Comparison of ENCODE assay signal across 8 cellular contexts in the genomic region with DNA sequence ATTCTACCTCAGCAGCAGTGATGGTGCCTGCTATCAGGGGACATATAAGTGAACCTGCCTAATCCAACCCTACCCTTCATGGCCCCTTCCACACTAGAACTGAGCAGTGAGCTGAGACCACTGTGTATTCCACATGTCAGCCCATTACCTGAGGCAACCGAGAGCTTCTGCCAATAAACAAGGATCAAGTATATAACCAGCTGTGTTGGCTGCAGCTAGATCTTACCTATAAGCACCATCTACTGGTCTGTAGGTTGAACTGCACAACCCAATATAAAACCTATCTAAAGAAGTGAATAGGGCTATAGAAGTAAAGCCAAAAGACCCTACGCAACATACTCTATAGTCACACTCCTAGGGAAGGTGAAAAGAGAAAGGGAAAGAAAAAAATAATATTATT.
A peak's percentile ranks its signal among the peaks of the same experiment; 100 is the strongest.
DNase-seq lines count a peak whose midpoint lies in the region; ATAC-seq and TF ChIP-seq lines count a peak whose summit lies in the region.

No MANE protein-coding gene starts in this region.

- DNase-seq in COR-L47 (lab: John Stamatoyannopoulos, UW) (peak; percentile 35), RKO (ENCODE audit: low spot score) (peak; percentile 41), erythroblast (lab: John Stamatoyannopoulos, UW) (peak; percentile 25 to 27), progenitor cell of endocrine pancreas (ENCODE audit: low spot score, unreplicated experiment) (no peak)
- DNase-seq in activated T-cell treated with anti-CD3 and anti-CD28 coated beads, Interleukin-2, amount 50 U/mL, for 24 hours: no peak
- DNase-seq in activated CD8-positive, alpha-beta memory T cell treated with anti-CD3 and anti-CD28 coated beads, Interleukin-2, amount 10 ng/mL, durations not matched to agents 7 days and 5 days: no peak

- ATAC-seq in GM19324 (IDR thresholded peaks at IDR 0.05; ENCODE audit: low FRiP score, unreplicated experiment): peak; percentile 57
- ATAC-seq in HG03571 (IDR thresholded peaks at IDR 0.05; ENCODE audit: unreplicated experiment): peak; percentile 78
- no peak for ATAC-seq in activated CD8-positive, alpha-beta memory T cell treated with anti-CD3 and anti-CD28 coated beads, Interleukin-2, amount 10 ng/mL, durations not matched to agents 7 days and 5 days

- H3K36me3 Mint-ChIP-seq in progenitor cell of endocrine pancreas (ENCODE audit: insufficient read depth): no peaks in the 10 kb centered on the region
- H3K36me3 Mint-ChIP-seq in activated T-cell treated with anti-CD3 and anti-CD28 coated beads, Interleukin-2, amount 50 U/mL, for 24 hours (ENCODE audit: low read depth): no peaks in the 10 kb centered on the region
- H3K36me3 Mint-ChIP-seq in activated CD8-positive, alpha-beta memory T cell treated with anti-CD3 and anti-CD28 coated beads, Interleukin-2, amount 10 ng/mL, durations not matched to agents 7 days and 5 days: no peaks in the 10 kb centered on the region

- H3K4me3 Mint-ChIP-seq in progenitor cell of endocrine pancreas (ENCODE audit: low read depth): no peak overlapping the region
- H3K4me3 Mint-ChIP-seq in activated T-cell treated with anti-CD3 and anti-CD28 coated beads, Interleukin-2, amount 50 U/mL, for 24 hours: no peak overlapping the region
- H3K4me3 Mint-ChIP-seq in activated CD8-positive, alpha-beta memory T cell treated with anti-CD3 and anti-CD28 coated beads, Interleukin-2, amount 10 ng/mL, durations not matched to agents 7 days and 5 days: no peak overlapping the region

- H3K27me3 Mint-ChIP-seq in progenitor cell of endocrine pancreas: no peaks in the 10 kb centered on the region
- H3K27me3 Mint-ChIP-seq in activated T-cell treated with anti-CD3 and anti-CD28 coated beads, Interleukin-2, amount 50 U/mL, for 24 hours: no peaks in the 10 kb centered on the region
- H3K27me3 Mint-ChIP-seq in activated CD8-positive, alpha-beta memory T cell treated with anti-CD3 and anti-CD28 coated beads, Interleukin-2, amount 10 ng/mL, durations not matched to agents 7 days and 5 days: no peaks in the 10 kb centered on the region

- TF ChIP-seq CTCF in progenitor cell of endocrine pancreas (IDR thresholded peaks at IDR 0.05; ENCODE audit: unreplicated experiment): peak; percentile 62

- peaks cover 8% of the 10 kb centered on the region for H3K9me3 Mint-ChIP-seq in progenitor cell of endocrine pancreas (ENCODE audit: low read depth)
- H3K9me3 Mint-ChIP-seq in activated T-cell treated with anti-CD3 and anti-CD28 coated beads, Interleukin-2, amount 50 U/mL, for 24 hours: peaks cover 30% of the 10 kb centered on the region
- peaks cover 5% of the 10 kb centered on the region for H3K9me3 Mint-ChIP-seq in activated CD8-positive, alpha-beta memory T cell treated with anti-CD3 and anti-CD28 coated beads, Interleukin-2, amount 10 ng/mL, durations not matched to agents 7 days and 5 days (ENCODE audit: low read depth)

- CTCF ChIA-PET in activated CD8-positive, alpha-beta memory T cell treated with anti-CD3 and anti-CD28 coated beads, Interleukin-2, amount 10 ng/mL, durations not matched to agents 7 days and 5 days (lab: Charles Lee): interaction anchor here (0.7 to 2.1 kb wide), 3 partner anchors 284 to 693 kb away, joined by 3 to 6 read pairs (median 4); no protein-coding TSS in a partner anchor

- TF ChIP-seq POLR2A in erythroblast (IDR thresholded peaks at IDR 0.05; ENCODE audit: low read length): no peak

- H3K27ac Mint-ChIP-seq in progenitor cell of endocrine pancreas: no peak overlapping the region
- H3K27ac Mint-ChIP-seq in activated T-cell treated with anti-CD3 and anti-CD28 coated beads, Interleukin-2, amount 50 U/mL, for 24 hours: no peak overlapping the region
- no peak overlapping the region for H3K27ac Mint-ChIP-seq in activated CD8-positive, alpha-beta memory T cell treated with anti-CD3 and anti-CD28 coated beads, Interleukin-2, amount 10 ng/mL, durations not matched to agents 7 days and 5 days

- no peaks in the 10 kb centered on the region for H3K4me1 Mint-ChIP-seq in progenitor cell of endocrine pancreas (ENCODE audit: low read depth)
- H3K4me1 Mint-ChIP-seq in activated T-cell treated with anti-CD3 and anti-CD28 coated beads, Interleukin-2, amount 50 U/mL, for 24 hours (ENCODE audit: low read depth): peaks cover 6% of the 10 kb centered on the region
- H3K4me1 Mint-ChIP-seq in activated CD8-positive, alpha-beta memory T cell treated with anti-CD3 and anti-CD28 coated beads, Interleukin-2, amount 10 ng/mL, durations not matched to agents 7 days and 5 days: peaks cover 2% of the 10 kb centered on the region

Comparison
In these comparisons a context has a peak if more than half of its experiments do, and no peak if none do; other contexts are left out.
1. DNase-seq: peak in COR-L47 (single experiment), RKO (single experiment) and erythroblast (2 of 2); none in progenitor cell of endocrine pancreas (single experiment), activated T-cell treated with anti-CD3 and anti-CD28 coated beads, Interleukin-2, amount 50 U/mL, for 24 hours (single experiment) and activated CD8-positive, alpha-beta memory T cell treated with anti-CD3 and anti-CD28 coated beads, Interleukin-2, amount 10 ng/mL, durations not matched to agents 7 days and 5 days (single experiment).